Comparison of ENCODE assay signal across 29 cellular contexts in the genomic region with DNA sequence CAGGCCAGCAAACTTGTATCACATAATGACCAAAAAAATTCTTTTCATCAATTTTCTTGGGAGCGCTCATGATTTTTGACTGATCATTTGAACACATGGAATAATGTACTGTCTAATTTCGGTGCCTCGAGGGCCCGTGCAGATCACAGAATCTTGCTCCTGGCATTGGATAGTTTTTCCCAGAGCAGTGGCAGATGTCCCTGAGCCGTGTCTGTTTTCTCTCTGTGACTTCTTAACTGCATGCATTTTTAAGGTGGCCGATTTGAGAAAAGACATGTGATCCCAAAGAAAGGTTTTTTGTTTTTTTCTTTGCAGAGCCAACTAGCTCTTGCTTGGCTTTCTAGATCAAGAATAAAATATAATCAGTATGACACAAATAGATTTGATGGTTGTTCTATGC. TPM values are rescaled to one million over a fixed set of nuclear protein-coding genes. Genes with fewer than 3 reads are reported as not detected.
DNase-seq lines count a peak whose midpoint lies in the region; ATAC-seq and TF ChIP-seq lines count a peak whose summit lies in the region.
"Had no signal": no experiment of that assay in that cellular context is flagged by ENCODE, and none has a peak within 500 bp of the region (broad histone marks: within the 10 kb centered on the region; RNA-seq: fewer than 3 reads in every experiment).

No MANE protein-coding gene starts in this region.

- no peaks in the 10 kb centered on the region for H3K27me3 Mint-ChIP-seq in natural killer cell treated with Interleukin-12 subunit alpha and Interleukin-12 subunit beta and Interleukin-15 and Interleukin-18, amount 100 ng/mL, for 72 hours
- no peaks in the 10 kb centered on the region for H3K27me3 Mint-ChIP-seq in natural killer cell (ENCODE audit: low read depth in 2 of 2)
- H3K27me3 Mint-ChIP-seq in activated naive CD8-positive, alpha-beta T cell treated with anti-CD3 and anti-CD28 coated beads for 36 hours, result no peaks in the 10 kb centered on the region
- H3K27me3 Mint-ChIP-seq: activated naive CD4-positive, alpha-beta T cell treated with anti-CD3 and anti-CD28 coated beads, Interleukin-2, amount 50 U/mL, for 24 hours had no signal

- no peak overlapping the region for H3K4me2 ChIP-seq in Karpas-422 (ENCODE audit: low read depth, low read length, poor library complexity, severe bottlenecking)
- H3K4me2 ChIP-seq: GM23338, hepatocyte had no signal

- peaks cover 13% of the 10 kb centered on the region for H3K4me1 ChIP-seq in Karpas-422 (ENCODE audit: low read length)
- H3K4me1 ChIP-seq: foreskin keratinocyte, prostate gland, testis had no signal

- no peak for TF ChIP-seq CTCF in natural killer cell (IDR thresholded peaks at IDR 0.05)

- no peak overlapping the region for H3K27ac Mint-ChIP-seq in natural killer cell treated with Interleukin-12 subunit alpha and Interleukin-12 subunit beta and Interleukin-15 and Interleukin-18, amount 100 ng/mL, for 72 hours
- H3K27ac Mint-ChIP-seq in natural killer cell, result peak overlapping the region in 1 of 2 donors; percentile 96
- peak overlapping the region; percentile 83 for H3K27ac Mint-ChIP-seq in activated naive CD8-positive, alpha-beta T cell treated with anti-CD3 and anti-CD28 coated beads for 36 hours
- H3K27ac Mint-ChIP-seq: GM23338 had no signal

- no peak overlapping the region for H3K4me3 ChIP-seq in Karpas-422 (ENCODE audit: low read length)
- H3K4me3 ChIP-seq: cardiac muscle cell, esophagus muscularis mucosa, GM23338, hepatocyte, prostate gland, testis had no signal

- H3K9ac ChIP-seq in Karpas-422 (ENCODE audit: low read length), result no peak overlapping the region

- no peak overlapping the region for H2AFZ ChIP-seq in Karpas-422 (ENCODE audit: low read length)
- H2AFZ ChIP-seq: GM23338, hepatocyte had no signal

- peaks cover 3% of the 10 kb centered on the region for H3K9me3 Mint-ChIP-seq in natural killer cell treated with Interleukin-12 subunit alpha and Interleukin-12 subunit beta and Interleukin-15 and Interleukin-18, amount 100 ng/mL, for 72 hours
- peaks cover 0 to 2% of the 10 kb centered on the region in 2 donors for H3K9me3 Mint-ChIP-seq in natural killer cell
- H3K9me3 Mint-ChIP-seq in activated naive CD8-positive, alpha-beta T cell treated with anti-CD3 and anti-CD28 coated beads for 36 hours, result peaks cover 3% of the 10 kb centered on the region
- H3K9me3 Mint-ChIP-seq: activated naive CD4-positive, alpha-beta T cell treated with anti-CD3 and anti-CD28 coated beads, Interleukin-2, amount 50 U/mL, for 24 hours had no signal

- ATAC-seq in natural killer cell treated with Interleukin-12 subunit alpha and Interleukin-12 subunit beta and Interleukin-15 and Interleukin-18, amount 100 ng/mL, for 72 hours, result no peak
- ATAC-seq in natural killer cell, result no peak
- ATAC-seq: foreskin keratinocyte, GM23338, left colon had no signal

- H3K27ac ChIP-seq in Karpas-422 (ENCODE audit: low read length), result no peak overlapping the region
- H3K27ac ChIP-seq: 22Rv1, cardiac muscle cell, esophagus muscularis mucosa, foreskin keratinocyte, hepatocyte, prostate gland, testis had no signal

- no peaks in the 10 kb centered on the region for H3K27me3 ChIP-seq in Karpas-422 (ENCODE audit: low read length)
- H3K27me3 ChIP-seq: cardiac muscle cell, esophagus muscularis mucosa, hepatocyte, testis had no signal

- peak; percentile 23 for DNase-seq in DMS 273 (lab: John Stamatoyannopoulos, UW; ENCODE audit: unreplicated experiment)
- no peak for DNase-seq in DMS 273 treated with DMSO at 0.1 percent for 48 hours (lab: John Stamatoyannopoulos, UW)
- no peak for DNase-seq in natural killer cell treated with Interleukin-12 subunit alpha and Interleukin-12 subunit beta and Interleukin-15 and Interleukin-18, amount 100 ng/mL, for 72 hours (ENCODE audit: low spot score)
- DNase-seq in natural killer cell, result no peak
- DNase-seq in activated naive CD8-positive, alpha-beta T cell treated with anti-CD3 and anti-CD28 coated beads for 36 hours, result no peak
- DNase-seq in activated naive CD4-positive, alpha-beta T cell (lab: John Stamatoyannopoulos, UW), result no peak
- no peak for DNase-seq in Kasumi-1 (lab: John Stamatoyannopoulos, UW)
- no peak for DNase-seq in Karpas-422
- DNase-seq: activated CD4-positive, alpha-beta T cell treated with anti-CD3 and anti-CD28 coated beads, Interleukin-2, amount 50 U/mL, for 48 hours; aorta; DMS53; foreskin keratinocyte; KG1; left colon; mesenchymal stem cell; NCI-H1436; NCI-H2107; NCI-H446; SHP77; stimulated activated CD4-positive, alpha-beta T cell treated with anti-CD3 and anti-CD28 coated beads, Interleukin-15, amount 100 ng/mL, for 24 hours; stimulated activated naive CD4-positive, alpha-beta T cell; testis had no signal

- H3K9me2 ChIP-seq in Karpas-422 (replicated peaks; ENCODE audit: insufficient read depth, low read length), result no peaks in the 10 kb centered on the region

- H3K9me3 ChIP-seq in Karpas-422 (ENCODE audit: low read length), result no peaks in the 10 kb centered on the region
- H3K9me3 ChIP-seq: esophagus muscularis mucosa, prostate gland, testis had no signal

- peaks cover 78 to 86% of the 10 kb centered on the region in 2 donors for H3K4me1 Mint-ChIP-seq in natural killer cell treated with Interleukin-12 subunit alpha and Interleukin-12 subunit beta and Interleukin-15 and Interleukin-18, amount 100 ng/mL, for 72 hours (ENCODE audit: low read depth in 2 of 2)
- H3K4me1 Mint-ChIP-seq in natural killer cell, result peaks cover 93 to 98% of the 10 kb centered on the region in 2 donors
- H3K4me1 Mint-ChIP-seq in activated naive CD8-positive, alpha-beta T cell treated with anti-CD3 and anti-CD28 coated beads for 36 hours, result peaks cover 91% of the 10 kb centered on the region

- H3K36me3 ChIP-seq in Karpas-422 (ENCODE audit: insufficient read depth, low read length), result no peaks in the 10 kb centered on the region
- H3K36me3 ChIP-seq: cardiac muscle cell, esophagus muscularis mucosa, prostate gland had no signal

- no peaks in the 10 kb centered on the region for H4K20me1 ChIP-seq in Karpas-422 (ENCODE audit: insufficient read depth, low read depth, low read length)

- intact Hi-C loops in natural killer cell (cut with micrococcal nuclease), result no loop called here

- H3K4me3 Mint-ChIP-seq in natural killer cell treated with Interleukin-12 subunit alpha and Interleukin-12 subunit beta and Interleukin-15 and Interleukin-18, amount 100 ng/mL, for 72 hours, result peak overlapping the region; percentile 85
- no peak overlapping the region for H3K4me3 Mint-ChIP-seq in natural killer cell
- no peak overlapping the region for H3K4me3 Mint-ChIP-seq in activated naive CD8-positive, alpha-beta T cell treated with anti-CD3 and anti-CD28 coated beads for 36 hours
- H3K4me3 Mint-ChIP-seq: GM23338 had no signal

- H3K36me3 Mint-ChIP-seq in natural killer cell treated with Interleukin-12 subunit alpha and Interleukin-12 subunit beta and Interleukin-15 and Interleukin-18, amount 100 ng/mL, for 72 hours, result peaks cover 14% of the 10 kb centered on the region
- no peaks in the 10 kb centered on the region for H3K36me3 Mint-ChIP-seq in natural killer cell
- peaks cover 30% of the 10 kb centered on the region for H3K36me3 Mint-ChIP-seq in activated naive CD8-positive, alpha-beta T cell treated with anti-CD3 and anti-CD28 coated beads for 36 hours

- no peaks in the 10 kb centered on the region for H3K79me2 ChIP-seq in Karpas-422 (ENCODE audit: low read length)
- H3K79me2 ChIP-seq: hepatocyte had no signal

RNA-seq across cellular contexts. Expression of gene GPRIN3, which starts 19.7 kb away (rescaled TPM):
- total RNA-seq in natural killer cell treated with Interleukin-12 subunit alpha and Interleukin-12 subunit beta and Interleukin-15 and Interleukin-18, amount 100 ng/mL, for 72 hours, result 10 to 100 TPM; 11.6 to 24.0 TPM
- 10 to 100 TPM; 48.3 to 50.7 (median 48.5) TPM for total RNA-seq in natural killer cell
- 1 to 10 TPM; 9.2 to 9.4 TPM for total RNA-seq in activated naive CD8-positive, alpha-beta T cell treated with anti-CD3 and anti-CD28 coated beads for 36 hours
- total RNA-seq in Karpas-422 (2014; rRNA removed; shearing (Covaris generic); ENCODE audit: low replicate concordance), result 0.40 and 0.63 TPM in 2 replicates
- total RNA-seq: foreskin keratinocyte had no signal
